ENCODE assay signal across 8 cellular contexts in the genomic region with DNA sequence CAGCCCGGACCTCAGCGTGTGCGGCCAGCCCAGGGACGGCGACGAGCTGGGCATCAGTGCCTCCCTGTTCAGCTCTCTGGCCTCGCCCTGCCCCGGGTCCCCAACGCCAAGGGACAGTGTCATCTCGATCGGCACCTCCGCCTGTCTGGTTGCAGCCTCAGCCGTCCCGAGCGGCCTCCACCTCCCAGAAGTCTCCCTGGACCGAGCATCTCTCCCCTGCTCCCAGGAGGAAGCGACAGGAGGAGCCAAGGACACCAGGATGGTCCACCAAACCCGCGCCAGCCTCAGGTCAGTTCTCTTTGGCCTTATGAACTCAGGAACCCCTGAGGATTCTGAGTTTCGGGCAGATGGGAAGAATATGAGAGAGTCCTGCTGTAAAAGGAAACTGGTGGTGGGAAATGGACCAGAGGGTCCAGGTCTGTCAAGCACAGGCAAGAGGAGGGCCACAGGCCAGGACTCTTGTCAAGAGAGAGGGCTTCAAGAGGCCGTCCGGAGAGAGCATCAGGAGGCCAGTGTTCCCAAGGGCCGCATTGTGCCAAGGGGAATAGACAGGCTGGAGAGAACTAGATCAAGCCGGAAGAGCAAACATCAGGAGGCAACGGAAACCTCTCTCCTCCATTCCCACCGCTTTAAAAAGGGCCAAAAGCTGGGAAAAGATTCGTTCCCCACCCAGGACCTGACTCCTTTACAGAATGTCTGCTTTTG. TPM values are rescaled to one million over a fixed set of nuclear protein-coding genes. Genes with fewer than 3 reads are reported as not detected.
DNase-seq lines count a peak whose midpoint lies in the region; ATAC-seq and TF ChIP-seq lines count a peak whose summit lies in the region.

No MANE protein-coding gene starts in this region.

- no peaks in the 10 kb centered on the region for H3K9me3 ChIP-seq in Peyer's patch
- H3K9me3 ChIP-seq in fibroblast of lung (ENCODE audit: control insufficient read depth, insufficient read depth, low read depth, low read length), result no peaks in the 10 kb centered on the region

- peak overlapping the region in 1 of 4 donors; percentile 93 for H3K27ac ChIP-seq in Peyer's patch
- H3K27ac ChIP-seq in fibroblast of lung (ENCODE audit: insufficient read depth, low read length), result peak overlapping the region; percentile 85

- H3K4me1 ChIP-seq in Peyer's patch (peaks cover 0 to 34% (median 17%) of the 10 kb centered on the region in 4 donors), fibroblast of lung (ENCODE audit: control insufficient read depth, extremely low read depth, insufficient read depth, low read length) (peaks cover 11% of the 10 kb centered on the region)

- no peaks in the 10 kb centered on the region for H4K20me1 ChIP-seq in fibroblast of lung (ENCODE audit: control insufficient read depth, extremely low read depth, insufficient read depth, low read length)

- ATAC-seq in GM18907 (IDR thresholded peaks at IDR 0.05; ENCODE audit: unreplicated experiment) (peak; percentile 7), GM21526 (IDR thresholded peaks at IDR 0.05; ENCODE audit: low FRiP score, unreplicated experiment) (no peak)

- no peaks in the 10 kb centered on the region for H3K36me3 ChIP-seq in Peyer's patch
- peaks cover 2% of the 10 kb centered on the region for H3K36me3 ChIP-seq in fibroblast of lung (ENCODE audit: control insufficient read depth, insufficient read depth, low read length)

- H3K27me3 ChIP-seq in Peyer's patch (no peaks in the 10 kb centered on the region), fibroblast of lung (ENCODE audit: control insufficient read depth, insufficient read depth, low read length) (no peaks in the 10 kb centered on the region)

- no peak for DNase-seq in Peyer's patch
- DNase-seq in fibroblast of lung (ENCODE audit: low read depth in 2 of 2), result no peak
- DNase-seq in skeletal muscle cell (ENCODE audit: low read depth), result no peak
- no peak for DNase-seq in dedifferentiated amniotic fluid mesenchymal stem cell (ENCODE audit: extremely low spot score)
- no peak for DNase-seq in NCI-H2029 treated with DMSO at 0.1 percent for 48 hours (lab: John Stamatoyannopoulos, UW)
- DNase-seq in stimulated activated CD4-positive, alpha-beta T cell treated with anti-CD3 and anti-CD28 coated beads, Interleukin-15, amount 100 ng/mL, for 24 hours, result no peak

- TF ChIP-seq CTCF in Peyer's patch (IDR thresholded peaks at IDR 0.05), result no peak
- TF ChIP-seq CTCF in fibroblast of lung (conservative IDR thresholded peaks at IDR 0.05 in 1 of 2, IDR thresholded peaks at IDR 0.05 in 1 of 2; ENCODE audit: low read depth in 1 of 2, low read length in 2 of 2), result no peak

- TF ChIP-seq POLR2A in Peyer's patch (IDR thresholded peaks at IDR 0.05), result no peak

- H3K4me3 ChIP-seq in Peyer's patch, result peak overlapping the region; percentile 83 to 99 (median 84)
- H3K4me3 ChIP-seq in fibroblast of lung (replicated peaks in 1 of 4; ENCODE audit: control extremely low read depth in 1 of 4, insufficient read depth in 1 of 4, low read depth in 3 of 4, low read length in 4 of 4), result peak overlapping the region; percentile 68 to 97 (median 82)
- H3K4me3 ChIP-seq in skeletal muscle cell (ENCODE audit: low read depth, low read length), result peak overlapping the region; percentile 74

- peak overlapping the region; percentile 64 for H3K9ac ChIP-seq in fibroblast of lung (ENCODE audit: insufficient read depth, low read length)

- peak overlapping the region; percentile 93 for H2AFZ ChIP-seq in fibroblast of lung (ENCODE audit: low read length)

- H3K79me2 ChIP-seq in fibroblast of lung (ENCODE audit: control insufficient read depth, insufficient read depth, low read length), result peaks cover 36% of the 10 kb centered on the region

- H3K4me2 ChIP-seq in fibroblast of lung (ENCODE audit: extremely low read depth, insufficient read depth, low read length), result peak overlapping the region; percentile 76

RNA-seq across cellular contexts. Expression of a gene that starts 0.8 kb away (rescaled TPM):
- 1 to 10 TPM in 1 of 4 donors, not detected in 3; 1.2 TPM for total RNA-seq in Peyer's patch
- 0.51 and 2.0 TPM in 2 replicates for total RNA-seq in fibroblast of lung
- 1.5 and 4.9 TPM in 2 replicates for polyA plus RNA-seq in fibroblast of lung
- 0.98 and 3.4 TPM in 2 replicates for polyA plus RNA-seq in fibroblast of lung (2012)
- polyA minus RNA-seq in fibroblast of lung (ENCODE audit: low replicate concordance), result 1.5 and 2.6 TPM in 2 replicates

RNA-seq across cellular contexts. Expression of a gene that starts 28.6 kb away (rescaled TPM):
- 100 to 1,000 TPM in 1 of 4 donors, 1 to 10 TPM in 3; 1.2 to 103 (median 5.7) TPM for total RNA-seq in Peyer's patch
- 0.99 and 1.0 TPM in 2 replicates for total RNA-seq in fibroblast of lung
- 0.79 and 1.1 TPM in 2 replicates for polyA plus RNA-seq in fibroblast of lung
- 1.0 and 1.7 TPM in 2 replicates for polyA plus RNA-seq in fibroblast of lung (2012)
- 10.4 TPM in 1 of 2 replicates, not detected in the other for polyA minus RNA-seq in fibroblast of lung (ENCODE audit: low replicate concordance)

RNA-seq across cellular contexts. Expression of a gene that starts 55.9 kb away (rescaled TPM):
- total RNA-seq in Peyer's patch (10 to 100 TPM; 12.6 to 28.1 (median 21.0) TPM), fibroblast of lung (15.4 TPM in 2 replicates)
- polyA plus RNA-seq in fibroblast of lung, result 20.6 and 25.3 TPM in 2 replicates
- 44.9 and 63.6 TPM in 2 replicates for polyA plus RNA-seq in fibroblast of lung (2012)
- 2.7 and 3.9 TPM in 2 replicates for polyA minus RNA-seq in fibroblast of lung (ENCODE audit: low replicate concordance)

RNA-seq across cellular contexts. Expression of a gene that starts 56.1 kb away (rescaled TPM):
- total RNA-seq in Peyer's patch (100 to 1,000 TPM; 113 to 386 (median 239) TPM), fibroblast of lung (105 and 141 TPM in 2 replicates)
- polyA plus RNA-seq in fibroblast of lung, result 121 and 149 TPM in 2 replicates
- polyA plus RNA-seq in fibroblast of lung (2012), result 172 and 265 TPM in 2 replicates
- 69.3 and 90.7 TPM in 2 replicates for polyA minus RNA-seq in fibroblast of lung (ENCODE audit: low replicate concordance)
